13 cellular contexts compared by ENCODE assay signal in genomic region chr12:121531356-121531750, GRCh38. TPM values are rescaled to one million over a fixed set of nuclear protein-coding genes. Genes with fewer than 3 reads are reported as not detected.
DNase-seq lines count a peak whose midpoint lies in the region; ATAC-seq and TF ChIP-seq lines count a peak whose summit lies in the region.
"Had no signal": no experiment of that assay in that cellular context is flagged by ENCODE, and none has a peak within 500 bp of the region (broad histone marks: within the 10 kb centered on the region; RNA-seq: fewer than 3 reads in every experiment).

No MANE protein-coding gene starts in this region.

- H3K4me3 ChIP-seq in right cardiac atrium (ENCODE audit: low read length) = no peak overlapping the region
- H3K4me3 ChIP-seq in vagina = no peak overlapping the region
- H3K4me3 ChIP-seq: cardiac muscle cell, pancreas had no signal

- H3K27ac Mint-ChIP-seq in T-helper 17 cell (peak overlapping the region; percentile 99), immature natural killer cell (peak overlapping the region; percentile 88 to 96 (median 90))

- no peak for DNase-seq in right cardiac atrium
- no peak for DNase-seq in left ventricle myocardium superior
- no peak for DNase-seq in T-helper 17 cell
- no peak for DNase-seq in immature natural killer cell
- DNase-seq in vagina (ENCODE audit: extremely low spot score in 2 of 2) = no peak
- DNase-seq in posterior vena cava (ENCODE audit: low spot score) = no peak
- DNase-seq: BE2C; pancreas; SHP77; stimulated activated CD4-positive, alpha-beta T cell treated with anti-CD3 and anti-CD28 coated beads, Interleukin-1b, Interleukin-23, amount 100 ng/mL, for 48 hours had no signal

- H3K27me3 Mint-ChIP-seq in T-helper 17 cell (no peaks in the 10 kb centered on the region), immature natural killer cell (ENCODE audit: low read depth in 3 of 3) (peaks cover 2 to 3% (median 3%) of the 10 kb centered on the region in 3 donors)

- H3K9me3 Mint-ChIP-seq in immature natural killer cell = no peaks in the 10 kb centered on the region

- H3K4me3 Mint-ChIP-seq in T-helper 17 cell (peak overlapping the region; percentile 52), immature natural killer cell (peak overlapping the region; percentile 12 to 69 (median 60))

- no peak for ATAC-seq in right cardiac atrium
- no peak for ATAC-seq in left ventricle myocardium superior
- no peak for ATAC-seq in T-helper 17 cell
- ATAC-seq in HG03565 (IDR thresholded peaks at IDR 0.05; ENCODE audit: unreplicated experiment) = no peak
- ATAC-seq in GM19023 (IDR thresholded peaks at IDR 0.05; ENCODE audit: unreplicated experiment) = no peak

- H3K27me3 ChIP-seq in right cardiac atrium (ENCODE audit: control insufficient read depth, insufficient read depth) = no peaks in the 10 kb centered on the region
- H3K27me3 ChIP-seq in vagina = no peaks in the 10 kb centered on the region
- H3K27me3 ChIP-seq: BE2C, cardiac muscle cell, pancreas had no signal

- H3K4me1 ChIP-seq in right cardiac atrium (ENCODE audit: control insufficient read depth, insufficient read depth, low read length) (peaks cover 9% of the 10 kb centered on the region), vagina (peaks cover 47% of the 10 kb centered on the region)
- H3K4me1 ChIP-seq: pancreas had no signal

- H3K27ac ChIP-seq in right cardiac atrium (ENCODE audit: low read length) (peak overlapping the region; percentile 18), vagina (peak overlapping the region; percentile 38)

- H3K4me1 Mint-ChIP-seq in T-helper 17 cell (peaks cover 39% of the 10 kb centered on the region), immature natural killer cell (peaks cover 51 to 52% of the 10 kb centered on the region in 2 donors)

- no peaks in the 10 kb centered on the region for H3K36me3 ChIP-seq in vagina

- peaks cover 5% of the 10 kb centered on the region for H3K36me3 Mint-ChIP-seq in T-helper 17 cell (ENCODE audit: low read depth)
- peaks cover 5 to 7% (median 7%) of the 10 kb centered on the region in 3 donors for H3K36me3 Mint-ChIP-seq in immature natural killer cell

- TF ChIP-seq CTCF in vagina (IDR thresholded peaks at IDR 0.05) = no peak

- H3K9me3 ChIP-seq in right cardiac atrium (ENCODE audit: control insufficient read depth, low read length) = no peaks in the 10 kb centered on the region
- H3K9me3 ChIP-seq in T-helper 17 cell (ENCODE audit: control insufficient read depth, low read length, poor library complexity, severe bottlenecking) = no peaks in the 10 kb centered on the region
- H3K9me3 ChIP-seq in vagina = no peaks in the 10 kb centered on the region
- H3K9me3 ChIP-seq: BE2C, pancreas had no signal

- TF ChIP-seq POLR2A in vagina (IDR thresholded peaks at IDR 0.05) = no peak

- 94% methylated on average over 1 of the region's 1 CpG for WGBS in right cardiac atrium

- intact Hi-C loops in right cardiac atrium (cut with DNase I) = no loop called here
- intact Hi-C loops in left ventricle myocardium superior (cut with micrococcal nuclease) = no loop called here
- intact Hi-C loops in vagina (cut with DNase I) = no loop called here
- intact Hi-C loops in posterior vena cava (cut with DNase I) = no loop called here

RNA-seq across cellular contexts. Expression of gene KDM2B, which starts 49.5 kb away (rescaled TPM):
- total RNA-seq in right cardiac atrium (10 to 100 TPM; 11.8 to 16.0 (median 13.1) TPM), left ventricle myocardium superior (14.1 TPM), T-helper 17 cell (10 to 100 TPM; 87.6 to 94.0 TPM), vagina (18.9 TPM), posterior vena cava (10 to 100 TPM; 14.6 to 15.6 TPM)
- polyA plus RNA-seq in right cardiac atrium (6.1 TPM), immature natural killer cell (10 to 100 TPM in 2 of 3 donors, 1 to 10 TPM in 1; 9.6 to 17.0 (median 10.4) TPM)
